Comparison of ENCODE assay signal across 1 cellular context in the genomic region with DNA sequence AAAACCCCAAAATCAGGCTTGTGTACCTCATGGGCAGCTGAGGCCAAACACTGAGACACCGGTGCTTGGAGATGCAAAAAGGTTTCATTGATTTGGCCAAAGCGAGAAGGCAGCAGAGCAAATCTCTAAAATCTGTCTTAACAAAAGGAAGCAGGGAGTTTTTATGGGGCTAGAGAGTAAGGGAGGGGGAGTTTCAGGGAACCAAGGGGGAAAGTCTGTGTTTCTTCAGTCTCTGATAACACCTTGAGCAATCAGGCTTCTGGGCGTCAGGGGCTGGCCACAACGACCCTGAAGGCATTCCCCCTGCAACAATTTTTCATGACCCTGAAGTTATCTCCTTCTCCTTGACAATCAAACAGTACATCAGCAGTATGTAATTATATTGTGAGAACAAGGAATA.
TF ChIP-seq lines count a peak whose summit lies in the region.

No MANE protein-coding gene starts in this region.

TF ChIP-seq in K562, 482 proteins besides CTCF, POLR2A, EP300 and RAD21:
- TF ChIP-seq CEBPB (tag; IDR thresholded peaks at IDR 0.05) (peak; percentile 78), RCOR1 (IDR thresholded peaks at IDR 0.05; ENCODE audit: borderline replicate concordance in 1 of 2, low read depth in 2 of 2, low read length in 2 of 2) (peak in 1 of 2 experiments; percentile 55; a peak in 1 of 4 replicates), KDM1A (IDR thresholded peaks at IDR 0.05) (peak; percentile 39 to 50; a peak in 2 of 4 replicates), ZNF592 (IDR thresholded peaks at IDR 0.05) (no peak), CBFA2T2 (conservative IDR thresholded peaks at IDR 0.05) (0 out of 2 replicates have a peak, but pooled peaks have one; percentile 32), BRD4 (IDR thresholded peaks at IDR 0.05) (no peak), ZNF184 (CRISPR knock-in tag; IDR thresholded peaks at IDR 0.05) (no peak), MAX (CRISPR knock-in tag; IDR thresholded peaks at IDR 0.05) (no peak), DPF2 (IDR thresholded peaks at IDR 0.05) (peak; percentile 37; the same call in 1 of the 2 replicates), CEBPG (CRISPR knock-in tag; IDR thresholded peaks at IDR 0.05) (no peak), CEBPG (tag; conservative IDR thresholded peaks at IDR 0.05 in 1 of 2, IDR thresholded peaks at IDR 0.05 in 1 of 2) (0 out of 4 replicates have a peak, but pooled peaks of 1 of the 2 experiments have one; percentile 18), PCBP2 (IDR thresholded peaks at IDR 0.05; ENCODE audit: low read depth, low read length, poor library complexity, severe bottlenecking) (no peak), ARID1B (IDR thresholded peaks at IDR 0.05) (peak; percentile 39), MAFG (tag; conservative IDR thresholded peaks at IDR 0.05) (no peak), ZBTB7A (IDR thresholded peaks at IDR 0.05; ENCODE audit: borderline replicate concordance, control insufficient read depth, low read depth, low read length) (0 out of 2 replicates have a peak, but pooled peaks have one; percentile 15), CC2D1A (IDR thresholded peaks at IDR 0.05) (no peak), KLF16 (IDR thresholded peaks at IDR 0.05) (no peak), RBM34 (IDR thresholded peaks at IDR 0.05; ENCODE audit: borderline replicate concordance, insufficient read depth, low read length) (no peak), SOX6 (IDR thresholded peaks at IDR 0.05) (0 out of 2 replicates have a peak, but pooled peaks have one; percentile 22), CAMTA2 (CRISPR knock-in tag; conservative IDR thresholded peaks at IDR 0.05) (no peak), SNIP1 (IDR thresholded peaks at IDR 0.05; ENCODE audit: low read depth) (no peak), ZNF589 (CRISPR knock-in tag; IDR thresholded peaks at IDR 0.05; ENCODE audit: low read depth) (no peak), CBFA2T3 (IDR thresholded peaks at IDR 0.05) (peak; percentile 73), XRCC5 (IDR thresholded peaks at IDR 0.05; ENCODE audit: low read depth, low read length) (no peak), FOXP4 (CRISPR knock-in tag; IDR thresholded peaks at IDR 0.05; ENCODE audit: borderline replicate concordance) (no peak), PATZ1 (CRISPR knock-in tag; IDR thresholded peaks at IDR 0.05; ENCODE audit: borderline replicate concordance) (no peak), CCNT2 (IDR thresholded peaks at IDR 0.05; ENCODE audit: borderline replicate concordance, extremely low read depth, insufficient read length, low read depth, low read length) (no peak), CHCHD3 (CRISPR knock-in tag; IDR thresholded peaks at IDR 0.05) (no peak)
- TF ChIP-seq, protein P1, sequence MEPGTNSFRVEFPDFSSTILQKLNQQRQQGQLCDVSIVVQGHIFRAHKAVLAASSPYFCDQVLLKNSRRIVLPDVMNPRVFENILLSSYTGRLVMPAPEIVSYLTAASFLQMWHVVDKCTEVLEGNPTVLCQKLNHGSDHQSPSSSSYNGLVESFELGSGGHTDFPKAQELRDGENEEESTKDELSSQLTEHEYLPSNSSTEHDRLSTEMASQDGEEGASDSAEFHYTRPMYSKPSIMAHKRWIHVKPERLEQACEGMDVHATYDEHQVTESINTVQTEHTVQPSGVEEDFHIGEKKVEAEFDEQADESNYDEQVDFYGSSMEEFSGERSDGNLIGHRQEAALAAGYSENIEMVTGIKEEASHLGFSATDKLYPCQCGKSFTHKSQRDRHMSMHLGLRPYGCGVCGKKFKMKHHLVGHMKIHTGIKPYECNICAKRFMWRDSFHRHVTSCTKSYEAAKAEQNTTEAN (CRISPR knock-in tag; IDR thresholded peaks at IDR 0.05): no peak
- TF ChIP-seq, protein P2, sequence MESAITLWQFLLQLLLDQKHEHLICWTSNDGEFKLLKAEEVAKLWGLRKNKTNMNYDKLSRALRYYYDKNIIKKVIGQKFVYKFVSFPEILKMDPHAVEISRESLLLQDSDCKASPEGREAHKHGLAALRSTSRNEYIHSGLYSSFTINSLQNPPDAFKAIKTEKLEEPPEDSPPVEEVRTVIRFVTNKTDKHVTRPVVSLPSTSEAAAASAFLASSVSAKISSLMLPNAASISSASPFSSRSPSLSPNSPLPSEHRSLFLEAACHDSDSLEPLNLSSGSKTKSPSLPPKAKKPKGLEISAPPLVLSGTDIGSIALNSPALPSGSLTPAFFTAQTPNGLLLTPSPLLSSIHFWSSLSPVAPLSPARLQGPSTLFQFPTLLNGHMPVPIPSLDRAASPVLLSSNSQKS (CRISPR knock-in tag; IDR thresholded peaks at IDR 0.05): no peak
- TF ChIP-seq, protein P3, sequence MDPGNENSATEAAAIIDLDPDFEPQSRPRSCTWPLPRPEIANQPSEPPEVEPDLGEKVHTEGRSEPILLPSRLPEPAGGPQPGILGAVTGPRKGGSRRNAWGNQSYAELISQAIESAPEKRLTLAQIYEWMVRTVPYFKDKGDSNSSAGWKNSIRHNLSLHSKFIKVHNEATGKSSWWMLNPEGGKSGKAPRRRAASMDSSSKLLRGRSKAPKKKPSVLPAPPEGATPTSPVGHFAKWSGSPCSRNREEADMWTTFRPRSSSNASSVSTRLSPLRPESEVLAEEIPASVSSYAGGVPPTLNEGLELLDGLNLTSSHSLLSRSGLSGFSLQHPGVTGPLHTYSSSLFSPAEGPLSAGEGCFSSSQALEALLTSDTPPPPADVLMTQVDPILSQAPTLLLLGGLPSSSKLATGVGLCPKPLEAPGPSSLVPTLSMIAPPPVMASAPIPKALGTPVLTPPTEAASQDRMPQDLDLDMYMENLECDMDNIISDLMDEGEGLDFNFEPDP (CRISPR knock-in tag; IDR thresholded peaks at IDR 0.05): no peak
